ENCODE assay signal across 21 cellular contexts in genomic region chr6:160024152-160024551, GRCh38. TPM values are rescaled to one million over a fixed set of nuclear protein-coding genes. Genes with fewer than 3 reads are reported as not detected.
DNase-seq lines count a peak whose midpoint lies in the region; ATAC-seq, FAIRE-seq and TF ChIP-seq lines count a peak whose summit lies in the region.
"Had no signal": no experiment of that assay in that cellular context is flagged by ENCODE, and none has a peak within 500 bp of the region (broad histone marks: within the 10 kb centered on the region; RNA-seq: fewer than 3 reads in every experiment).

No MANE protein-coding gene starts in this region.

- no peak for TF ChIP-seq EP300 in HepG2 (IDR thresholded peaks at IDR 0.05; ENCODE audit: low read depth in 2 of 2, low read length in 2 of 2)
- TF ChIP-seq EP300 in HepG2 (CRISPR knock-in tag; IDR thresholded peaks at IDR 0.05; ENCODE audit: borderline replicate concordance), result no peak

- no peak overlapping the region for H4K5ac ChIP-seq in IMR-90 (ENCODE audit: low read depth, low read length)

- TF ChIP-seq CTCF in IMR-90 (conservative IDR thresholded peaks at IDR 0.05; ENCODE audit: low read depth, low read length) (no peak), HepG2 (CRISPR knock-in tag; IDR thresholded peaks at IDR 0.05) (no peak), gastrocnemius medialis (IDR thresholded peaks at IDR 0.05 in 4 of 5, conservative IDR thresholded peaks at IDR 0.05 in 1 of 5) (no peak)

- no peak for ATAC-seq in IMR-90 (ENCODE audit: low read depth)
- ATAC-seq in HepG2, result no peak
- ATAC-seq in gastrocnemius medialis, result peak; percentile 95
- ATAC-seq in HG02610 (IDR thresholded peaks at IDR 0.05; ENCODE audit: unreplicated experiment), result no peak
- ATAC-seq: A549; CD8-positive, alpha-beta T cell had no signal

- in situ Hi-C loops in IMR-90 (cut with MboI; ENCODE audit: low sequenced_read_pairs), result no loop called here
- in situ Hi-C loops in HepG2 (cut with HindIII; ENCODE audit: extremely low pct_ligation_motif_present, low pct_unique_long_range_greater_than_20kb), result no loop called here
- in situ Hi-C loops in gastrocnemius medialis (cut with MboI; ENCODE audit: low sequenced_read_pairs in 4 of 4), result no loop called here

- H3K27me3 ChIP-seq in IMR-90 (ENCODE audit: control insufficient read depth, insufficient read depth, low read length), result no peaks in the 10 kb centered on the region
- no peaks in the 10 kb centered on the region for H3K27me3 ChIP-seq in HepG2 (ENCODE audit: control insufficient read depth in 1 of 2, insufficient read depth in 2 of 2, low read length in 2 of 2)
- H3K27me3 ChIP-seq in gastrocnemius medialis, result no peaks in the 10 kb centered on the region

- H4K20me1 ChIP-seq in IMR-90 (ENCODE audit: insufficient read depth, low read length) (peaks cover 4% of the 10 kb centered on the region; the same call in 1 of the 2 replicates), HepG2 (ENCODE audit: insufficient read depth, low read length) (no peaks in the 10 kb centered on the region)

- DNase-seq in IMR-90 (no peak), HepG2 (ENCODE audit: low spot score) (no peak), gastrocnemius medialis (peak; percentile 60 to 73), NCI-H128 (lab: John Stamatoyannopoulos, UW; ENCODE audit: unreplicated experiment) (no peak), DMS 273 treated with DMSO at 0.1 percent for 48 hours (lab: John Stamatoyannopoulos, UW) (no peak)
- DNase-seq: 8988T; ACHN; AML-193; C1 segment of cervical spinal cord; Caco-2; CD8-positive, alpha-beta T cell; DMS79; GF-D8; GOT3; HFFc6 had no signal

- dilution Hi-C loops in IMR-90 (cut with HindIII; ENCODE audit: low sequenced_read_pairs, unreplicated experiment), result no loop called here

- no peak overlapping the region for H3K56ac ChIP-seq in IMR-90 (ENCODE audit: extremely low read depth, insufficient read depth, low read length)

- no peak overlapping the region for H3K4me2 ChIP-seq in IMR-90 (ENCODE audit: low read depth, low read length)
- no peak overlapping the region for H3K4me2 ChIP-seq in HepG2 (ENCODE audit: low read depth, low read length)
- H3K4me2 ChIP-seq: A549 had no signal

- no peak overlapping the region for H2BK15ac ChIP-seq in IMR-90 (ENCODE audit: low read depth, low read length)

- H3K79me2 ChIP-seq in HepG2 (ENCODE audit: insufficient read depth, low read length), result no peaks in the 10 kb centered on the region

- no peak overlapping the region for H2AK5ac ChIP-seq in IMR-90 (ENCODE audit: low read depth, low read length)

- no peak overlapping the region for H4K91ac ChIP-seq in IMR-90 (ENCODE audit: insufficient read depth, low read depth, low read length)

- no peak overlapping the region for H4K8ac ChIP-seq in IMR-90 (ENCODE audit: low read depth in 2 of 2, low read length in 2 of 2)

- H2BK5ac ChIP-seq in IMR-90 (ENCODE audit: low read depth, low read length, poor library complexity, severe bottlenecking), result no peak overlapping the region

- H2AFZ ChIP-seq in IMR-90 (replicated peaks; ENCODE audit: low read length, poor library complexity) (no peak overlapping the region), HepG2 (ENCODE audit: low read length) (no peak overlapping the region)

- H2AK9ac ChIP-seq in IMR-90 (replicated peaks; ENCODE audit: low read depth, low read length, poor library complexity), result no peak overlapping the region

- H3K4ac ChIP-seq in IMR-90 (ENCODE audit: low read depth, low read length), result no peak overlapping the region

- H3K36me3 ChIP-seq in IMR-90 (ENCODE audit: control insufficient read depth, insufficient read depth, low read length) (peaks cover 29% of the 10 kb centered on the region), HepG2 (replicated peaks in 1 of 2; ENCODE audit: control insufficient read depth in 1 of 2, insufficient read depth in 2 of 2, low read length in 2 of 2) (peaks cover 35 to 60% of the 10 kb centered on the region in 2 experiments), gastrocnemius medialis (peaks cover 0 to 32% of the 10 kb centered on the region in 2 donors)

- H2BK20ac ChIP-seq in IMR-90 (ENCODE audit: low read depth, low read length), result no peak overlapping the region

- no peaks in the 10 kb centered on the region for H3K4me1 ChIP-seq in IMR-90 (ENCODE audit: control insufficient read depth, insufficient read depth, low read length)
- H3K4me1 ChIP-seq in HepG2 (ENCODE audit: insufficient read depth, low read length), result no peaks in the 10 kb centered on the region
- peaks cover 34 to 35% of the 10 kb centered on the region in 2 donors for H3K4me1 ChIP-seq in gastrocnemius medialis
- H3K4me1 ChIP-seq: A549, Caco-2, HAP-1 had no signal

- CTCF ChIA-PET in IMR-90 (lab: Yijun Ruan, JAX) (no interaction called here), HepG2 (lab: Yijun Ruan, JAX; ENCODE audit: low intra/inter-chr PET ratio, low total read pairs) (no interaction called here)

- H3K18ac ChIP-seq in IMR-90 (ENCODE audit: low read depth, low read length), result no peak overlapping the region

- no TSS peak for BruUV-seq in IMR-90 (replicated peaks; lab: Mats Ljungman, UMichigan)
- no TSS peak for BruUV-seq in HepG2 (replicated peaks; lab: Mats Ljungman, UMichigan)

- TF ChIP-seq RAD21 in IMR-90 (IDR thresholded peaks at IDR 0.05; ENCODE audit: low read length) (no peak), HepG2 (CRISPR knock-in tag; IDR thresholded peaks at IDR 0.05) (no peak)

- POLR2A ChIA-PET in IMR-90 (lab: Charles Lee; ENCODE audit: unreplicated experiment), result no interaction called here
- POLR2A ChIA-PET in HepG2 (lab: Yijun Ruan, JAX), result no interaction called here

- H3K79me1 ChIP-seq in IMR-90 (ENCODE audit: low read depth in 1 of 2, low read length in 2 of 2), result peaks cover 17 to 25% of the 10 kb centered on the region in 2 experiments; a peak in 3 of 4 replicates

- H3K4me3 ChIP-seq in IMR-90 (ENCODE audit: insufficient read depth, low read depth, low read length), result no peak overlapping the region
- no peak overlapping the region for H3K4me3 ChIP-seq in HepG2 (replicated peaks in 1 of 3; ENCODE audit: insufficient read depth in 1 of 3, low read depth in 2 of 3, low read length in 3 of 3)
- H3K4me3 ChIP-seq in gastrocnemius medialis, result no peak overlapping the region
- H3K4me3 ChIP-seq: A549, HAP-1 had no signal

- H3K9ac ChIP-seq in IMR-90 (ENCODE audit: low read depth, low read length) (no peak overlapping the region), HepG2 (ENCODE audit: insufficient read depth, low read depth, low read length) (no peak overlapping the region)

- TF ChIP-seq POLR2A in IMR-90 (IDR thresholded peaks at IDR 0.05; ENCODE audit: low read depth, low read length) (no peak), HepG2 (IDR thresholded peaks at IDR 0.05; ENCODE audit: insufficient read depth in 1 of 2, low read depth in 2 of 2, low read length in 2 of 2) (no peak), gastrocnemius medialis (IDR thresholded peaks at IDR 0.05) (no peak)

- intact Hi-C loops in IMR-90 (cut with micrococcal nuclease) (no loop called here), HepG2 (cut with micrococcal nuclease; ENCODE audit: unreplicated experiment) (no loop called here), gastrocnemius medialis (cut with DNase I; ENCODE audit: low total_unique reads) (loop anchor here (1.0 kb wide), 2 partner anchors 40 to 45 kb away; no protein-coding TSS in a partner anchor)

- no peak overlapping the region for H2BK120ac ChIP-seq in IMR-90 (ENCODE audit: low read depth, low read length)

- no peak overlapping the region for H3K23ac ChIP-seq in IMR-90 (ENCODE audit: low read depth, low read length)

- no peak for FAIRE-seq in HepG2 (lab: Jason Lieb, UNC)
- FAIRE-seq: A549, GM12891, GM18507, H54 had no signal

- no peak overlapping the region for H3K14ac ChIP-seq in IMR-90 (replicated peaks; ENCODE audit: low read depth, low read length)

- H3K27ac ChIP-seq in IMR-90 (ENCODE audit: insufficient read depth, low read length) (no peak overlapping the region), HepG2 (ENCODE audit: extremely low read length, insufficient read depth, low read length) (no peak overlapping the region), gastrocnemius medialis (peak overlapping the region; percentile 78 to 81 (median 80))
- H3K27ac ChIP-seq: A549 had no signal

- peaks cover 13% of the 10 kb centered on the region; the same call in 1 of the 2 replicates for H3K9me1 ChIP-seq in IMR-90 (ENCODE audit: insufficient read depth, low read length)

- H3K9me3 ChIP-seq in IMR-90 (ENCODE audit: control insufficient read depth, insufficient read depth, low read length), result no peaks in the 10 kb centered on the region
- no peaks in the 10 kb centered on the region for H3K9me3 ChIP-seq in HepG2 (ENCODE audit: low read length)
- H3K9me3 ChIP-seq in gastrocnemius medialis, result no peaks in the 10 kb centered on the region
- H3K9me3 ChIP-seq: A549, Caco-2, HAP-1 had no signal

- 96% methylated on average over 4 of the region's 8 CpGs; no CpG with 5 or more reads in 1 of the 2 experiments for WGBS in IMR-90 (ENCODE audit: extremely low coverage in 2 of 2, insufficient read length in 1 of 2), 2 experiments
- 96% methylated on average over 8 of the region's 8 CpGs for WGBS in HepG2 (ENCODE audit: low lambda C conversion rate)

RNA-seq across cellular contexts. Expression of gene IGF2R, which starts 55.3 kb away (rescaled TPM):
- total RNA-seq in IMR-90 (2012; rRNA removed), result 33.2 and 38.6 TPM in 2 replicates
- 37.2 and 41.4 TPM in 2 replicates for polyA plus RNA-seq in IMR-90 (2012; rRNA removed)
- 20.4 and 27.1 TPM in 2 replicates for polyA plus RNA-seq in IMR-90 (2012; cell fraction: cytosol; rRNA removed)
- 24.9 and 43.2 TPM in 2 replicates for polyA plus RNA-seq in IMR-90 (2012; cell fraction: nucleus; rRNA removed; ENCODE audit: low replicate concordance)
- 44.8 and 70.0 TPM in 2 replicates for total RNA-seq in HepG2 (2016; rRNA removed; fragmentation: Illumina TruSeq; extraction: Trizol)
- 11.8 and 13.5 TPM in 2 replicates for total RNA-seq in HepG2 (2016; cell fraction: cytosol; rRNA removed; fragmentation: Illumina TruSeq; extraction: Trizol; ENCODE audit: low read depth)
- 36.8 and 73.6 TPM in 2 replicates for total RNA-seq in HepG2 (2016; cell fraction: insoluble cytoplasmic fraction; rRNA removed; fragmentation: Illumina TruSeq; extraction: Trizol)
- total RNA-seq in HepG2 (2016; cell fraction: membrane; rRNA removed; fragmentation: Illumina TruSeq; extraction: Trizol), result 11.5 and 15.2 TPM in 2 replicates
- 129 and 155 TPM in 2 replicates for total RNA-seq in HepG2 (2016; cell fraction: nucleus; rRNA removed; fragmentation: Illumina TruSeq; extraction: Trizol)
- polyA plus RNA-seq in HepG2 (2011; rRNA removed), result 38.3 and 54.8 TPM in 2 replicates
- polyA plus RNA-seq in HepG2 (2011; cell fraction: cytosol; rRNA removed), result 32.3 and 42.3 TPM in 2 replicates
- 77.8 and 83.2 TPM in 2 replicates for polyA plus RNA-seq in HepG2 (2011; cell fraction: nucleus; rRNA removed)
- polyA plus RNA-seq in HepG2 (2012), result 98.1 and 112 TPM in 2 replicates
- 1.3 and 1.8 TPM in 2 replicates for polyA plus RNA-seq in HepG2 (2016; cell fraction: cytosol; fragmentation: Illumina TruSeq; extraction: Trizol; ENCODE audit: low read depth)
- 22.6 and 26.7 TPM in 2 replicates for polyA plus RNA-seq in HepG2 (2016; cell fraction: insoluble cytoplasmic fraction; fragmentation: Illumina TruSeq; extraction: Trizol; ENCODE audit: low read depth)
- 1.8 and 3.1 TPM in 2 replicates for polyA plus RNA-seq in HepG2 (2016; cell fraction: membrane; fragmentation: Illumina TruSeq; extraction: Trizol; ENCODE audit: low read depth)
- polyA plus RNA-seq in HepG2 (2016; cell fraction: nucleus; fragmentation: Illumina TruSeq; extraction: Trizol; ENCODE audit: insufficient read depth, low read depth), result 85.6 and 90.1 TPM in 2 replicates
- 33.0 and 141 TPM in 2 replicates for polyA minus RNA-seq in HepG2 (2011; rRNA and poly(A)+ RNA removed; ENCODE audit: low replicate concordance)
- polyA minus RNA-seq in HepG2 (2011; cell fraction: cytosol; rRNA and poly(A)+ RNA removed), result 119 and 184 TPM in 2 replicates
- 265 and 283 TPM in 2 replicates for polyA minus RNA-seq in HepG2 (2011; cell fraction: nucleus; rRNA and poly(A)+ RNA removed)
- total RNA-seq in gastrocnemius medialis, result 100 to 1,000 TPM in 3 of 4 donors, 10 to 100 TPM in 1; 56.6 to 134 (median 108) TPM

Comparison
In these comparisons a context has a peak if more than half of its experiments do, and no peak if none do; other contexts are left out.
1. ATAC-seq: peak in gastrocnemius medialis (2 of 2); none in IMR-90 (single experiment), HepG2 (single experiment) and HG02610 (single experiment).
2. DNase-seq: peak in gastrocnemius medialis (2 of 2); none in IMR-90 (single experiment), HepG2 (single experiment), NCI-H128 (single experiment) and DMS 273 treated with DMSO at 0.1 percent for 48 hours (single experiment).
3. H3K27ac ChIP-seq: peak in gastrocnemius medialis (4 of 4); none in IMR-90 (single experiment) and HepG2 (single experiment).